ENCODE assay signal across 8 cellular contexts in the genomic region with DNA sequence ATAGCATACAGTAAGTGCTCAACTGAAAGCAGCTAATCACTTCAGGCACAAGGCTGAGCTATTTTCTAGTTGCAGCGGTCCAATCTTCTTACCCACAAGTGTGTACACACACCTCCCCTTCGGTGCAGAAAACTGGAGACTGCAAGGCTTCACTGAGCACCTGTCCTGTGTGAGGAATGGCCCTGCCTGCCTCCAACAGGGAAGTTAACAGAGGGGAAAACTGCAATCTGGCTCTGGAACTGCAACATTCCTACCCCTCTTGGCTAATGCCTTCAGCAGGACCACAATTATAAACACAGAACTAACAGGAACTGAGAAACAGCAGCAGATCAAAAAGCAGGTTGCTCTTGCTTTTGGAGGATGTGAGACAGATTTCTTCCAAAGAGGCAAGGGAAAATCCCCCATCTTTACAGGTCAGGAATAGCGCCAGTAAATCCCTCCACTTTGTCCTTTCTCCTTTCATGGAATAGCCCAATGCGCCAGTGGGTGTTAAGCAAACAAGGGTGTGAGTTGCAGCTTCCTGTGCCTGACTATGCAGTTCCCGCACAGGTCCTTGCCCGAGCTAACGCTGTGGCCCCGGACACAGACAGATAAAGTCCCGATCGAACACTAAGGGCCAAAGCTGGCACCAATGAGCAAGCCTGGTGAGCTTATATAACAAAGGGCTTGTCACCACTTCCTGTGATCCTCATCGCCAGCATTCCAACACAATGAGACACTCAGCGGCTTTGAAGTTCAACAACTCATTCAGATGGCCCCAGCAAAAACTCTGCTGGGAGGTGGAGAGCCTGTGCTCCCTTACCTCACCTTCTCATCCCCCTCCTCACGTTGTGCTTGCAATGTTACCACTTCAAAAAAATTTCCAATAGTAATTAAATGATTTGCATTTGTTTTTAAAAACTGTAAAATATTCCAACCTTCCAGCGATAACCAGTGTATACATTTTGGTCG. TPM values are rescaled to one million over a fixed set of nuclear protein-coding genes. Genes with fewer than 3 reads are reported as not detected.
DNase-seq lines count a peak whose midpoint lies in the region; ATAC-seq and TF ChIP-seq lines count a peak whose summit lies in the region.

No MANE protein-coding gene starts in this region.

- no peak overlapping the region for H3K27ac ChIP-seq in testis

- H3K9me3 ChIP-seq in adipocyte (ENCODE audit: control insufficient read depth, low read length) (no peaks in the 10 kb centered on the region), testis (no peaks in the 10 kb centered on the region)

- no peak overlapping the region for H3K4me3 ChIP-seq in adipocyte (ENCODE audit: low read length)
- H3K4me3 ChIP-seq in testis, result no peak overlapping the region

- no peak overlapping the region for H3K9ac ChIP-seq in adipocyte (ENCODE audit: low read length)

- no peaks in the 10 kb centered on the region for H3K27me3 ChIP-seq in adipocyte (replicated peaks; ENCODE audit: control insufficient read depth, insufficient read depth, low read length)
- no peaks in the 10 kb centered on the region for H3K27me3 ChIP-seq in testis

- H3K4me1 ChIP-seq in adipocyte (ENCODE audit: control insufficient read depth, insufficient read depth, low read length) (peaks cover 28% of the 10 kb centered on the region), testis (no peaks in the 10 kb centered on the region)

- DNase-seq in COLO668 (lab: John Stamatoyannopoulos, UW; ENCODE audit: unreplicated experiment) (peak; percentile 80), HuH-7.5 (ENCODE audit: low spot score) (peak; percentile 54), adipocyte (ENCODE audit: low read depth) (peak; percentile 83), left cardiac atrium (peak; percentile 76), pons (ENCODE audit: low spot score) (peak; percentile 94), testis (no peak), T-helper 2 cell (no peak)

- no peak for TF ChIP-seq CTCF in testis (IDR thresholded peaks at IDR 0.05)

- peak; percentile 82 for ATAC-seq in left cardiac atrium
- no peak for ATAC-seq in GM21717 (IDR thresholded peaks at IDR 0.05; ENCODE audit: unreplicated experiment)

- intact Hi-C loops in left cardiac atrium (cut with DNase I), result loop anchor here in 1 of 2 donors (10.0 kb wide), 1 partner anchor 53 kb away; no protein-coding TSS in a partner anchor
- intact Hi-C loops in testis (cut with DNase I; ENCODE audit: low total_unique reads), result loop anchor here (10.0 kb wide), 1 partner anchor 93 kb away; no protein-coding TSS in a partner anchor

- no peaks in the 10 kb centered on the region for H3K36me3 ChIP-seq in adipocyte (ENCODE audit: control insufficient read depth, insufficient read depth, low read length, severe bottlenecking)
- H3K36me3 ChIP-seq in testis (ENCODE audit: low read depth, missing control alignments), result no peaks in the 10 kb centered on the region

- WGBS in testis, 2 donors, result 60 to 71% methylated on average over 15 of the region's 15 CpGs

- no peak for TF ChIP-seq POLR2A in testis (IDR thresholded peaks at IDR 0.05)

RNA-seq across cellular contexts. Expression of a gene that starts 21.5 kb away (rescaled TPM):
- 10 to 100 TPM; 20.3 to 34.6 TPM for total RNA-seq in left cardiac atrium
- total RNA-seq in testis, result 10 to 100 TPM; 21.2 to 22.3 TPM
- 8.6 TPM for polyA plus RNA-seq in testis (ENCODE audit: insufficient read depth, low read depth, low replicate concordance)

Comparison
In these comparisons a context has a peak if more than half of its experiments do, and no peak if none do; other contexts are left out.
1. DNase-seq: peak in COLO668 (single experiment), HuH-7.5 (single experiment), adipocyte (single experiment), left cardiac atrium (single experiment) and pons (single experiment); none in testis (single experiment) and T-helper 2 cell (0 of 5).